12 cellular contexts compared by ENCODE assay signal in genomic region chr7:28435152-28435551, GRCh38. TPM values are rescaled to one million over a fixed set of nuclear protein-coding genes. Genes with fewer than 3 reads are reported as not detected.
DNase-seq lines count a peak whose midpoint lies in the region; ATAC-seq and TF ChIP-seq lines count a peak whose summit lies in the region.
"Had no signal": no experiment of that assay in that cellular context is flagged by ENCODE, and none has a peak within 500 bp of the region (broad histone marks: within the 10 kb centered on the region; RNA-seq: fewer than 3 reads in every experiment).

No MANE protein-coding gene starts in this region.

- no peak overlapping the region for H2AFZ ChIP-seq in SK-N-SH (ENCODE audit: low read depth)

- TF ChIP-seq EP300 in SK-N-SH (IDR thresholded peaks at IDR 0.05; ENCODE audit: borderline replicate concordance in 1 of 2, low read depth in 1 of 2, low read length in 1 of 2) = no peak

- no peaks in the 10 kb centered on the region for H3F3A ChIP-seq in SK-N-SH (replicated peaks; ENCODE audit: insufficient read depth)

- no peaks in the 10 kb centered on the region for H3K9me2 ChIP-seq in SK-N-SH

- peaks cover 20% of the 10 kb centered on the region; the same call in 1 of the 2 replicates for H3K27me3 ChIP-seq in SK-N-SH (ENCODE audit: insufficient read depth)

- no peaks in the 10 kb centered on the region for H3K79me2 ChIP-seq in SK-N-SH (ENCODE audit: insufficient read depth)

- no peak overlapping the region for H3K9ac ChIP-seq in SK-N-SH

- 41% methylated on average over 4 of the region's 4 CpGs for WGBS in SK-N-SH (ENCODE audit: low lambda C conversion rate)

- H3K4me3 ChIP-seq in SK-N-SH (ENCODE audit: low read depth in 2 of 2, low read length in 1 of 2) = no peak overlapping the region
- no peak overlapping the region for H3K4me3 ChIP-seq in HEK293 (ENCODE audit: low read depth, low read length)
- H3K4me3 ChIP-seq in epithelial cell of proximal tubule (ENCODE audit: low read depth, low read length) = peak overlapping the region; percentile 31
- H3K4me3 ChIP-seq: K562 had no signal

- H3K9me3 ChIP-seq in SK-N-SH (no peaks in the 10 kb centered on the region), HEK293 (ENCODE audit: control insufficient read depth, insufficient read depth, low read depth, low read length) (no peaks in the 10 kb centered on the region)
- H3K9me3 ChIP-seq: Caco-2 had no signal

- H3K4me1 ChIP-seq in SK-N-SH (ENCODE audit: control insufficient read depth in 1 of 2, insufficient read depth in 2 of 2, low read depth in 1 of 2, low read length in 1 of 2) = peaks cover 0 to 8% of the 10 kb centered on the region in 2 experiments; a peak in 2 of 4 replicates
- H3K4me1 ChIP-seq in HEK293 (ENCODE audit: control insufficient read depth, insufficient read depth, low read length) = peaks cover 35% of the 10 kb centered on the region

- H3K27ac ChIP-seq in SK-N-SH (ENCODE audit: low read depth in 2 of 2, low read length in 1 of 2) (no peak overlapping the region), HEK293 (ENCODE audit: extremely low read depth, low read depth, low read length) (no peak overlapping the region)
- H3K27ac ChIP-seq: C4-2B had no signal

- ATAC-seq in SK-N-SH treated with all-trans-retinoic acid at 6 μM for 48 hours (no peak), HG03159 (IDR thresholded peaks at IDR 0.05; ENCODE audit: unreplicated experiment) (no peak)
- ATAC-seq: K562 had no signal

- no peak for TF ChIP-seq CTCF in SK-N-SH (IDR thresholded peaks at IDR 0.05)
- TF ChIP-seq CTCF in HEK293 (tag by site-specific recombination; IDR thresholded peaks at IDR 0.05) = no peak
- TF ChIP-seq CTCF in epithelial cell of proximal tubule (conservative IDR thresholded peaks at IDR 0.05; ENCODE audit: low read depth, low read length) = no peak

- no peak overlapping the region for H3K4me2 ChIP-seq in SK-N-SH

- DNase-seq in SK-N-SH (no peak), epithelial cell of proximal tubule (ENCODE audit: low read depth) (no peak), AG08396 (ENCODE audit: low spot score) (no peak)
- DNase-seq: AML-193; Caco-2; CD4-positive, alpha-beta T cell; H9 had no signal

- H4K20me1 ChIP-seq in SK-N-SH (ENCODE audit: insufficient read depth) = no peaks in the 10 kb centered on the region

- H3K36me3 ChIP-seq in SK-N-SH (replicated peaks in 1 of 2; ENCODE audit: control insufficient read depth in 1 of 2, insufficient read depth in 2 of 2, low read length in 1 of 2) = no peaks in the 10 kb centered on the region
- no peaks in the 10 kb centered on the region for H3K36me3 ChIP-seq in HEK293 (ENCODE audit: control insufficient read depth in 2 of 2, insufficient read depth in 1 of 2, low read length in 2 of 2)

- CTCF ChIA-PET in SK-N-SH (lab: Yijun Ruan, JAX) = interaction anchor here (0.7 to 4.4 kb wide), 4 partner anchors 13 to 163 kb away, joined by 3 to 21 read pairs (median 4); no protein-coding TSS in a partner anchor
- CTCF ChIA-PET in HEK293 (lab: Yijun Ruan, JAX) = interaction anchor here (0.6 kb wide), 2 partner anchors 136 to 157 kb away, joined by 3 read pairs; no protein-coding TSS in a partner anchor

- no peak for TF ChIP-seq RAD21 in SK-N-SH (IDR thresholded peaks at IDR 0.05; ENCODE audit: low read length)

- POLR2A ChIA-PET in SK-N-SH (lab: Yijun Ruan, JAX) (interaction anchor here (0.6 to 0.7 kb wide), 3 partner anchors 11 to 448 kb away, joined by 3 to 9 read pairs (median 3); no protein-coding TSS in a partner anchor), HEK293 (lab: Yijun Ruan, JAX) (interaction anchor here (0.6 kb wide), 2 partner anchors 87 to 95 kb away, joined by 3 to 4 read pairs; no protein-coding TSS in a partner anchor)

TF ChIP-seq in SK-N-SH, 30 proteins besides CTCF, POLR2A, EP300 and RAD21:
- TF ChIP-seq MAX (IDR thresholded peaks at IDR 0.05; ENCODE audit: low read depth) (no peak), SIN3A (IDR thresholded peaks at IDR 0.05; ENCODE audit: borderline replicate concordance, low read depth, low read length) (no peak), GATA2 (CRISPR knock-in tag; IDR thresholded peaks at IDR 0.05) (peak; percentile 52)

TF ChIP-seq in SK-N-SH treated with all-trans-retinoic acid at 6 μM for 48 hours, 23 proteins besides CTCF, POLR2A, EP300 and RAD21 (continues in another document):
- no peak for TF ChIP-seq ZNF70 (CRISPR knock-in tag; IDR thresholded peaks at IDR 0.05)
- no peak for TF ChIP-seq TCF4 (CRISPR knock-in tag; IDR thresholded peaks at IDR 0.05; ENCODE audit: borderline replicate concordance)
- no peak for TF ChIP-seq ZNF565 (CRISPR knock-in tag; conservative IDR thresholded peaks at IDR 0.05; ENCODE audit: low read depth)
- no peak for TF ChIP-seq PATZ1 (CRISPR knock-in tag; IDR thresholded peaks at IDR 0.05; ENCODE audit: borderline replicate concordance)
- TF ChIP-seq ARNTL (CRISPR knock-in tag; IDR thresholded peaks at IDR 0.05; ENCODE audit: borderline replicate concordance, low read depth) = no peak
- no peak for TF ChIP-seq SNAI2 (CRISPR knock-in tag; IDR thresholded peaks at IDR 0.05)

TF ChIP-seq in HEK293, 187 proteins besides CTCF, POLR2A, EP300 and RAD21 (continues in another document):
- TF ChIP-seq ZNF658 (tag by site-specific recombination; IDR thresholded peaks at IDR 0.05) = no peak
- TF ChIP-seq WT1 (tag by site-specific recombination; IDR thresholded peaks at IDR 0.05) = peak; percentile 30; the same call in 1 of the 2 replicates
- TF ChIP-seq ZBTB8A (tag by site-specific recombination; IDR thresholded peaks at IDR 0.05) = no peak
- TF ChIP-seq ZNF341 (tag by site-specific recombination; IDR thresholded peaks at IDR 0.05; ENCODE audit: low read depth) = peak; percentile 54
- TF ChIP-seq ZFHX2 (tag by site-specific recombination; conservative IDR thresholded peaks at IDR 0.05) = peak; percentile 44
- TF ChIP-seq EGR2 (tag by site-specific recombination; IDR thresholded peaks at IDR 0.05; ENCODE audit: low read depth) = 0 out of 2 replicates have a peak, but pooled peaks have one; percentile 15
- TF ChIP-seq PRDM4 (tag by site-specific recombination; IDR thresholded peaks at IDR 0.05) = 0 out of 2 replicates have a peak, but pooled peaks have one; percentile 36
- TF ChIP-seq ZNF362 (tag by site-specific recombination; IDR thresholded peaks at IDR 0.05) = peak; percentile 78
- peak; percentile 60 for TF ChIP-seq SP7 (tag by site-specific recombination; IDR thresholded peaks at IDR 0.05)
- peak; percentile 39; the same call in 1 of the 2 replicates for TF ChIP-seq PRDM6 (tag by site-specific recombination; IDR thresholded peaks at IDR 0.05)
- peak; percentile 76 for TF ChIP-seq OSR2 (tag by site-specific recombination; IDR thresholded peaks at IDR 0.05)
- no peak for TF ChIP-seq ZNF561 (tag by site-specific recombination; IDR thresholded peaks at IDR 0.05; ENCODE audit: borderline replicate concordance)

RNA-seq across cellular contexts. Expression of gene CREB5, which starts 22.8 kb away (rescaled TPM):
- polyA plus RNA-seq in SK-N-SH (2012; rRNA removed) = 14.2 and 19.3 TPM in 2 replicates
- 7.0 and 8.3 TPM in 2 replicates for polyA plus RNA-seq in SK-N-SH (2012; cell fraction: cytosol; rRNA removed)
- 15.8 and 32.8 TPM in 2 replicates for polyA plus RNA-seq in SK-N-SH (2012; cell fraction: nucleus; rRNA removed)
- 16.1 and 25.7 TPM in 2 replicates for total RNA-seq in epithelial cell of proximal tubule
